ENCODE assay signal across 8 cellular contexts in genomic region chr19:48660854-48661731, GRCh38. TPM values are rescaled to one million over a fixed set of nuclear protein-coding genes. Genes with fewer than 3 reads are reported as not detected.
DNase-seq lines count a peak whose midpoint lies in the region; ATAC-seq and TF ChIP-seq lines count a peak whose summit lies in the region.

No MANE protein-coding gene starts in this region.

- H3K9me3 ChIP-seq in A673 (ENCODE audit: low read depth, low read length, poor library complexity, severe bottlenecking) = no peaks in the 10 kb centered on the region

- BruUV-seq in A673 (replicated peaks; lab: Mats Ljungman, UMichigan) = no TSS peak

- CTCF ChIA-PET in A673 (lab: Charles Lee) = no interaction called here

- DNase-seq in A673 (ENCODE audit: low spot score) = peak; percentile 86
- peak; percentile 81 for DNase-seq in NCI-H82 (lab: John Stamatoyannopoulos, UW)
- DNase-seq in activated CD8-positive, alpha-beta memory T cell treated with anti-CD3 and anti-CD28 coated beads for 1 hour (ENCODE audit: extremely low read depth in 1 of 2, low read depth in 1 of 2) = peak; percentile 53 to 58
- peak; percentile 71 for DNase-seq in effector CD8-positive, alpha-beta T cell (lab: John Stamatoyannopoulos, UW)
- peak; percentile 83 for DNase-seq in midbrain (lab: John Stamatoyannopoulos, UW)
- peak; percentile 56 to 59 for DNase-seq in stimulated activated CD8-positive, alpha-beta memory T cell treated with anti-CD3 and anti-CD28 coated beads, Interleukin-4, amount 100 ng/mL, for 4 hours (ENCODE audit: low read depth in 2 of 2, low spot score in 1 of 2)

- ATAC-seq in GM18517 (IDR thresholded peaks at IDR 0.05; ENCODE audit: unreplicated experiment) (peak; percentile 85), HG03097 (IDR thresholded peaks at IDR 0.05; ENCODE audit: low FRiP score, unreplicated experiment) (peak; percentile 76)

- intact Hi-C loops in A673 (cut with micrococcal nuclease; ENCODE audit: unreplicated experiment) = no loop called here

- no peaks in the 10 kb centered on the region for H3K4me1 ChIP-seq in A673 (ENCODE audit: insufficient read depth, low read length, poor library complexity, severe bottlenecking)

- no peaks in the 10 kb centered on the region for H3K36me3 ChIP-seq in A673 (ENCODE audit: insufficient read depth, low read length, poor library complexity, severe bottlenecking)

- POLR2A ChIA-PET in A673 (lab: Charles Lee; ENCODE audit: low non-redundant PET) = no interaction called here

- H3K4me3 ChIP-seq in A673 (ENCODE audit: low read depth, low read length, poor library complexity, severe bottlenecking) = no peak overlapping the region

- no peak for TF ChIP-seq CTCF in A673 (conservative IDR thresholded peaks at IDR 0.05; ENCODE audit: low read depth, low read length)

- no peaks in the 10 kb centered on the region for H3K27me3 ChIP-seq in A673 (replicated peaks; ENCODE audit: insufficient read depth, low read depth, low read length, poor library complexity)

- H3K27ac ChIP-seq in A673 (ENCODE audit: low read depth, low read length, poor library complexity, severe bottlenecking) = peak overlapping the region; percentile 3

RNA-seq across cellular contexts. Expression of gene NTN5, which starts 11.7 kb away (rescaled TPM):
- total RNA-seq in A673 (2021) = not detected in 2 replicates

RNA-seq across cellular contexts. Expression of gene CA11, which starts 15.1 kb away (rescaled TPM):
- total RNA-seq in A673 (2021) = 36.8 and 38.2 TPM in 2 replicates

RNA-seq across cellular contexts. Expression of gene DBP, which starts 23.9 kb away (rescaled TPM):
- 14.2 and 22.1 TPM in 2 replicates for total RNA-seq in A673 (2021)

RNA-seq across cellular contexts. Expression of gene FUT2, which starts 34.7 kb away (rescaled TPM):
- total RNA-seq in A673 (2021) = not detected in 2 replicates

RNA-seq across cellular contexts. Expression of gene SPHK2, which starts 41.8 kb away (rescaled TPM):
- 38.8 and 43.0 TPM in 2 replicates for total RNA-seq in A673 (2021)
